In genomic region chr1:17119744-17120482, GRCh38 we compare ENCODE assay signal across 8 cellular contexts. TPM values are rescaled to one million over a fixed set of nuclear protein-coding genes. Genes with fewer than 3 reads are reported as not detected.
DNase-seq lines count a peak whose midpoint lies in the region; ATAC-seq and TF ChIP-seq lines count a peak whose summit lies in the region.

No MANE protein-coding gene starts in this region.

- H3K4me1 Mint-ChIP-seq in T-helper 17 cell (peaks cover 6% of the 10 kb centered on the region), type B pancreatic cell (ENCODE audit: unreplicated experiment) (peaks cover 18% of the 10 kb centered on the region)

- no peak overlapping the region for H3K27ac Mint-ChIP-seq in T-helper 17 cell
- H3K27ac Mint-ChIP-seq in type B pancreatic cell: no peak overlapping the region

- TF ChIP-seq CTCF in cardiac muscle cell (IDR thresholded peaks at IDR 0.05; ENCODE audit: low read depth, low read length) (no peak), left lung (IDR thresholded peaks at IDR 0.05) (no peak), type B pancreatic cell (conservative IDR thresholded peaks at IDR 0.05) (no peak)

- H3K27me3 Mint-ChIP-seq in T-helper 17 cell: peaks cover 67% of the 10 kb centered on the region
- peaks cover 51% of the 10 kb centered on the region for H3K27me3 Mint-ChIP-seq in type B pancreatic cell

- peak overlapping the region; percentile 16 for H3K4me3 ChIP-seq in cardiac muscle cell
- peak overlapping the region; percentile 14 to 56 for H3K4me3 ChIP-seq in left lung

- H3K36me3 Mint-ChIP-seq in T-helper 17 cell (ENCODE audit: low read depth) (no peaks in the 10 kb centered on the region), type B pancreatic cell (no peaks in the 10 kb centered on the region)

- H3K4me3 Mint-ChIP-seq in T-helper 17 cell (peak overlapping the region; percentile 49), type B pancreatic cell (peak overlapping the region; percentile 36)

- H3K4me1 ChIP-seq in cardiac muscle cell (ENCODE audit: low read depth) (peaks cover 23% of the 10 kb centered on the region), left lung (peaks cover 3 to 77% of the 10 kb centered on the region in 2 donors)

- H3K36me3 ChIP-seq in cardiac muscle cell: no peaks in the 10 kb centered on the region
- H3K36me3 ChIP-seq in left lung: no peaks in the 10 kb centered on the region

- intact Hi-C loops in left ventricle myocardium superior (cut with micrococcal nuclease) (no loop called here), left lung (cut with DNase I) (no loop called here)

- H3K9me3 Mint-ChIP-seq in type B pancreatic cell: no peaks in the 10 kb centered on the region

- ATAC-seq in left ventricle myocardium superior (no peak), T-helper 17 cell (no peak), left lung (peak; percentile 39), GM19467 (IDR thresholded peaks at IDR 0.05; ENCODE audit: unreplicated experiment) (no peak)

- H3K27ac ChIP-seq in cardiac muscle cell (no peak overlapping the region), left lung (peak overlapping the region in 1 of 2 donors; percentile 85)

- H3K27me3 ChIP-seq in cardiac muscle cell (peaks cover 49% of the 10 kb centered on the region), left lung (peaks cover 20 to 46% of the 10 kb centered on the region in 2 donors)

- H3K9me3 ChIP-seq in cardiac muscle cell (ENCODE audit: low read depth) (no peaks in the 10 kb centered on the region), T-helper 17 cell (ENCODE audit: control insufficient read depth, low read length, poor library complexity, severe bottlenecking) (no peaks in the 10 kb centered on the region), left lung (no peaks in the 10 kb centered on the region)

- DNase-seq in cardiac muscle cell (ENCODE audit: low read depth in 1 of 2, low spot score in 1 of 2) (no peak), left ventricle myocardium superior (no peak), T-helper 17 cell (no peak), left lung (peak; percentile 70 to 88), type B pancreatic cell (ENCODE audit: extremely low spot score, unreplicated experiment) (no peak), AG08396 (ENCODE audit: low spot score) (no peak), AG08395 (ENCODE audit: low spot score) (no peak)

RNA-seq across cellular contexts. Expression of gene PADI2, which starts 0.7 kb away (rescaled TPM):
- 0.54 and 0.67 TPM in 2 replicates for total RNA-seq in cardiac muscle cell
- 0.11 and 0.46 TPM in 2 replicates for polyA plus RNA-seq in cardiac muscle cell
- total RNA-seq in left ventricle myocardium superior: 1.1 TPM
- under 1 TPM; 0.23 to 0.57 TPM for total RNA-seq in T-helper 17 cell
- 10 to 100 TPM in 1 of 2 donors, 1 to 10 TPM in 1; 2.2 to 35.4 TPM for total RNA-seq in left lung
- total RNA-seq in type B pancreatic cell (ENCODE audit: low replicate concordance): 3.5 and 5.6 TPM in 2 replicates

Comparison
In these comparisons a context has a peak if more than half of its experiments do, and no peak if none do; other contexts are left out.
1. DNase-seq: peak in left lung (2 of 2); none in cardiac muscle cell (0 of 2), left ventricle myocardium superior (single experiment), T-helper 17 cell (0 of 3), type B pancreatic cell (single experiment), AG08396 (single experiment) and AG08395 (single experiment).